Comparison of ENCODE assay signal across 9 cellular contexts in the genomic region with DNA sequence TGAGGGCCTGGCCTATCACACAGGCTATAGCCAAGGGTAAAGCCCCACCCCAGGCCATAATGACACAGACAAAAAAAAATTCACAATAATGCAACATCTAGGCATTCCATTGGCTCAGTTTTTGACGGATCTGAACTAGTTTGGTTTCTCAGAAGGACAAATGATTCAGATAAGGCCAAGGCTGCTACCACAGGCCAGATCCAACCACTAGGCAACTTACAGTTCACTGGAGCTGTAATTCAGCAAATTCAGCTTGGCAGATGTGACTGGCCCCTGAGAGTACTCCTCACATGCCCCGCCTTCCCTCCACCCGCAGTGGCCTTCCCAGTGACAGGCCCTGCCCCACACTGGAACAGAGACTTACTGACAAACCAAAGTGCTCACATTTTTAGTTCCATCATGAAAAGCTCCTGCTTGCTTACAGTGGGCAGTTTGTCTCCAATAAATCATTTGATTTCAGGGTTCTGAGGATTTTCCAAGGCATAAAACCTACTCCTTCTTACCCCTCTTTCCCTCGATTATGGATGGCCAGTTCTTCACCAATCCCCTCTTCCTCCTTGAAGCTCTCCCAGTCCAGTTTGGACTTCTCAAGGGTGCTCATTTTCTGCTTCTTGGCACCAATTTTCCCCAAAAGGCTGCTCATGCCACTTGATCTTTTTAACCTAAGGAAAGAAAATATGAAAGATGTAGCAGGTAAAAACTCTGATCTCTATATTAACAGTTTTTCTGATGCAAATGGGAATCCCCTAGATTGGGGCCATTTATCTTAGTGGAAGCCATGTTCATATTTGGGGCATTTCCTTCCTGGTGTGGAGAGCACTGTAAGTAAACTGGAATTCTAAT. TPM values are rescaled to one million over a fixed set of nuclear protein-coding genes. Genes with fewer than 3 reads are reported as not detected.
A peak's percentile ranks its signal among the peaks of the same experiment; 100 is the strongest.
DNase-seq lines count a peak whose midpoint lies in the region; ATAC-seq and TF ChIP-seq lines count a peak whose summit lies in the region.
"Had no signal": no experiment of that assay in that cellular context is flagged by ENCODE, and none has a peak within 500 bp of the region (broad histone marks: within the 10 kb centered on the region; RNA-seq: fewer than 3 reads in every experiment).

No MANE protein-coding gene starts in this region.

- peaks cover 18 to 35% of the 10 kb centered on the region in 2 donors for H3K36me3 Mint-ChIP-seq in activated naive CD4-positive, alpha-beta T cell treated with anti-CD3 and anti-CD28 coated beads, Interleukin-2, amount 50 U/mL, for 72 hours

- H3K36me3 ChIP-seq in HEK293 (ENCODE audit: control insufficient read depth in 2 of 2, insufficient read depth in 1 of 2, low read length in 2 of 2) (peaks cover 0 to 38% of the 10 kb centered on the region in 2 experiments; a peak in 1 of 3 replicates), left ventricle myocardium inferior (peaks cover 36% of the 10 kb centered on the region), gastrocnemius medialis (peaks cover 0 to 16% of the 10 kb centered on the region in 2 donors)

- no peaks in the 10 kb centered on the region for H3K9me3 ChIP-seq in HEK293 (ENCODE audit: control insufficient read depth, insufficient read depth, low read depth, low read length)
- no peaks in the 10 kb centered on the region for H3K9me3 ChIP-seq in left ventricle myocardium inferior (replicated peaks)
- H3K9me3 ChIP-seq in gastrocnemius medialis, result no peaks in the 10 kb centered on the region

- CTCF ChIA-PET in HEK293 (lab: Yijun Ruan, JAX), result interaction anchor here (1.0 to 2.2 kb wide), 2 partner anchors 105 to 1867 kb away, joined by 4 to 8 read pairs; no protein-coding TSS in a partner anchor

- peak overlapping the region; percentile 85 for H3K27ac Mint-ChIP-seq in activated naive CD4-positive, alpha-beta T cell treated with anti-CD3 and anti-CD28 coated beads, Interleukin-2, amount 50 U/mL, for 72 hours

- no peak for TF ChIP-seq POLR2A in gastrocnemius medialis (IDR thresholded peaks at IDR 0.05)

- no peaks in the 10 kb centered on the region for H3K9me3 Mint-ChIP-seq in activated naive CD4-positive, alpha-beta T cell treated with anti-CD3 and anti-CD28 coated beads, Interleukin-2, amount 50 U/mL, for 72 hours

- H3K4me1 ChIP-seq in HEK293 (ENCODE audit: control insufficient read depth, insufficient read depth, low read length) (peaks cover 22% of the 10 kb centered on the region), left ventricle myocardium inferior (peaks cover 39% of the 10 kb centered on the region), gastrocnemius medialis (peaks cover 26 to 27% of the 10 kb centered on the region in 2 donors)

- H3K27me3 ChIP-seq in left ventricle myocardium inferior (ENCODE audit: low read depth) (no peaks in the 10 kb centered on the region), gastrocnemius medialis (no peaks in the 10 kb centered on the region)

- ATAC-seq in activated naive CD4-positive, alpha-beta T cell treated with anti-CD3 and anti-CD28 coated beads, Interleukin-2, amount 50 U/mL, for 72 hours, result no peak
- ATAC-seq in gastrocnemius medialis, result no peak

- DNase-seq in activated naive CD4-positive, alpha-beta T cell treated with anti-CD3 and anti-CD28 coated beads, Interleukin-2, amount 50 U/mL, for 72 hours (ENCODE audit: low spot score in 2 of 2), result no peak
- DNase-seq in left ventricle myocardium inferior (peak; percentile 41), gastrocnemius medialis (peak in 1 of 2 donors; percentile 43), GM20000 (ENCODE audit: low spot score) (no peak), NCI-H1417 (lab: John Stamatoyannopoulos, UW) (no peak)
- no peak for DNase-seq in central memory CD4-positive, alpha-beta T cell
- DNase-seq in activated CD4-positive, CD25-positive, alpha-beta regulatory T cell (lab: John Stamatoyannopoulos, UW), result no peak

- H3K4me3 ChIP-seq in HEK293 (ENCODE audit: low read depth, low read length) (no peak overlapping the region), left ventricle myocardium inferior (peak overlapping the region; percentile 33), gastrocnemius medialis (peak overlapping the region in 2 of 4 donors; percentile 4 to 21)

- in situ Hi-C loops in gastrocnemius medialis (cut with MboI; ENCODE audit: low sequenced_read_pairs in 4 of 4), result loop anchor here in 1 of 4 donors (10.0 kb wide), 1 partner anchor 80 kb away; no protein-coding TSS in a partner anchor

- H3K27ac ChIP-seq in HEK293 (ENCODE audit: extremely low read depth, low read depth, low read length) (peak overlapping the region; percentile 74), left ventricle myocardium inferior (replicated peaks) (peak overlapping the region; percentile 86), gastrocnemius medialis (peak overlapping the region; percentile 86 to 91 (median 90))

- POLR2A ChIA-PET in HEK293 (lab: Yijun Ruan, JAX), result interaction anchor here (0.6 to 1.8 kb wide), 5 partner anchors 37 to 103 kb away, joined by 3 to 7 read pairs (median 5); no protein-coding TSS in a partner anchor

- intact Hi-C loops in left ventricle myocardium inferior (cut with micrococcal nuclease) (no loop called here), gastrocnemius medialis (cut with DNase I; ENCODE audit: low total_unique reads) (loop anchor here (1.0 to 5.0 kb wide), 6 partner anchors 36 to 197 kb away; no protein-coding TSS in a partner anchor)

- TF ChIP-seq CTCF in HEK293 (tag by site-specific recombination; IDR thresholded peaks at IDR 0.05) (no peak), left ventricle myocardium inferior (IDR thresholded peaks at IDR 0.05; ENCODE audit: borderline replicate concordance) (no peak), gastrocnemius medialis (IDR thresholded peaks at IDR 0.05 in 4 of 5, conservative IDR thresholded peaks at IDR 0.05 in 1 of 5) (no peak), GM20000 (IDR thresholded peaks at IDR 0.05; ENCODE audit: extremely low read depth, missing control alignments) (no peak)

TF ChIP-seq in HEK293, 187 proteins besides CTCF, POLR2A, EP300 and RAD21:
- TF ChIP-seq PRDM10 (tag by site-specific recombination; IDR thresholded peaks at IDR 0.05), result 0 out of 2 replicates have a peak, but pooled peaks have one; percentile 14
- no peak for TF ChIP-seq ZNF239 (tag by site-specific recombination; IDR thresholded peaks at IDR 0.05)
- TF ChIP-seq ZNF169 (tag by site-specific recombination; IDR thresholded peaks at IDR 0.05), result no peak
- TF ChIP-seq ZNF221 (tag by site-specific recombination; IDR thresholded peaks at IDR 0.05; ENCODE audit: borderline replicate concordance), result no peak

RNA-seq across cellular contexts. Expression of gene BCAR1, which starts 53.3 kb away (rescaled TPM):
- under 1 TPM; 0.16 to 0.71 TPM for total RNA-seq in activated naive CD4-positive, alpha-beta T cell treated with anti-CD3 and anti-CD28 coated beads, Interleukin-2, amount 50 U/mL, for 72 hours
- total RNA-seq in left ventricle myocardium inferior, result 82.8 TPM
- total RNA-seq in gastrocnemius medialis, result 100 to 1,000 TPM; 101 to 153 (median 145) TPM
- total RNA-seq: T-helper 1 cell treated with Interleukin-12 subunit alpha and Interleukin-12 subunit beta and Interleukin-4 antibody, amounts not matched to agents 30 ng/mL and 1 ng/mL, for 36 hours had no signal

Comparison
In these comparisons a context has a peak if more than half of its experiments do, and no peak if none do; other contexts are left out.
1. RNA of gene BCAR1, which starts 53.3 kb away (total RNA-seq): 101 to 153 TPM in gastrocnemius medialis and 82.8 TPM in left ventricle myocardium inferior (single experiment); 0.16 to 0.71 TPM in activated naive CD4-positive, alpha-beta T cell treated with anti-CD3 and anti-CD28 coated beads, Interleukin-2, amount 50 U/mL, for 72 hours; every median in the first group is over 10 times any median in the second.
2. Peak in every context shown above with its lines, with median percentiles within 50 percentile points of each other: H3K27ac ChIP-seq.